10 cellular contexts compared by ENCODE assay signal in the genomic region with DNA sequence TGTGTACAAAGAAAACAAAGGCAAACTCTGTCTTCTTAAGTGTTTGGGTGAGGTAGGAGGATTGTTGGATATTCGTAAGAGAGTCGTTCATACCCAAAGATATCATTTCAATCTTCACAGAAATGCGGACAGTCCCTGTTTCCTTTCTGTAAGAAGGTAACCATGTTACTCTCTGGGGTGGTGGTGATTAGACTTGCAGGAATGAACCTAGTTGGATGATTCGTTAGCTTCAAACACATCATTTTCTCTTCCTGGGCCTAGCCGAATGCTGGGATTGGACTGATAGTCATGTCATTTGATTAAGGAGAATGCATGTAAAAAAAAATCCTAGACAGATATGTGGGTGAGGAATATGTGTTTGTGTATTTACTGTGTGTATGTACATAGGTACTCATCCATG. TPM values are rescaled to one million over a fixed set of nuclear protein-coding genes. Genes with fewer than 3 reads are reported as not detected.
A peak's percentile ranks its signal among the peaks of the same experiment; 100 is the strongest.
DNase-seq lines count a peak whose midpoint lies in the region; ATAC-seq and TF ChIP-seq lines count a peak whose summit lies in the region.
"Had no signal": no experiment of that assay in that cellular context is flagged by ENCODE, and none has a peak within 500 bp of the region (broad histone marks: within the 10 kb centered on the region; RNA-seq: fewer than 3 reads in every experiment).

No MANE protein-coding gene starts in this region.

- H3K4me1 Mint-ChIP-seq in endothelial cell (ENCODE audit: unreplicated experiment) (peaks cover 10% of the 10 kb centered on the region), CD14-positive monocyte (peaks cover 88% of the 10 kb centered on the region), osteocyte (ENCODE audit: unreplicated experiment) (no peaks in the 10 kb centered on the region)

- in situ Hi-C loops in GM23248 (cut with MboI): loop anchor here (10.0 kb wide), 1 partner anchor 209 kb away; no protein-coding TSS in a partner anchor

- peak; percentile 30 for ATAC-seq in SK-N-SH treated with all-trans-retinoic acid at 6 μM for 48 hours

- no peak overlapping the region for H3K9ac ChIP-seq in GM23248

- H3K27me3 ChIP-seq in GM23248 (replicated peaks; ENCODE audit: insufficient read depth) (no peaks in the 10 kb centered on the region), spleen (replicated peaks in 1 of 7) (peaks cover 0 to 8% (median 0%) of the 10 kb centered on the region in 7 donors)

- H3F3A ChIP-seq in GM23248 (ENCODE audit: insufficient read depth): peaks cover 32% of the 10 kb centered on the region

- no peaks in the 10 kb centered on the region for H4K20me1 ChIP-seq in GM23248 (ENCODE audit: insufficient read depth)

- H3K9me3 Mint-ChIP-seq in endothelial cell (ENCODE audit: unreplicated experiment) (no peaks in the 10 kb centered on the region), CD14-positive monocyte (peaks cover 0 to 2% (median 0%) of the 10 kb centered on the region in 7 donors), osteocyte (ENCODE audit: unreplicated experiment) (no peaks in the 10 kb centered on the region)

- peak; percentile 58 for DNase-seq in GM23248
- peak; percentile 20 for DNase-seq in fibroblast of peridontal ligament (ENCODE audit: extremely low read depth)
- DNase-seq in spleen: no peak
- DNase-seq in endothelial cell (ENCODE audit: low spot score): no peak
- DNase-seq in NCI-H1105 (lab: John Stamatoyannopoulos, UW): no peak
- DNase-seq in CD14-positive monocyte (ENCODE audit: low spot score): no peak
- DNase-seq in osteocyte (ENCODE audit: extremely low spot score, unreplicated experiment): no peak
- DNase-seq: NCI-H1092, T-cell had no signal

- peak overlapping the region; percentile 67 for H3K4me2 ChIP-seq in GM23248 (ENCODE audit: unreplicated experiment)

- H3K4me3 ChIP-seq in GM23248: no peak overlapping the region
- H3K4me3 ChIP-seq in spleen: no peak overlapping the region

- H3K4me3 Mint-ChIP-seq in endothelial cell (ENCODE audit: unreplicated experiment): no peak overlapping the region
- no peak overlapping the region for H3K4me3 Mint-ChIP-seq in CD14-positive monocyte
- no peak overlapping the region for H3K4me3 Mint-ChIP-seq in osteocyte (ENCODE audit: unreplicated experiment)

- H3K9me3 ChIP-seq in GM23248 (ENCODE audit: low read depth): no peaks in the 10 kb centered on the region
- no peaks in the 10 kb centered on the region for H3K9me3 ChIP-seq in spleen

- H3K36me3 ChIP-seq in GM23248 (ENCODE audit: low read depth) (no peaks in the 10 kb centered on the region), spleen (no peaks in the 10 kb centered on the region)

- H2AFZ ChIP-seq in GM23248: peak overlapping the region; percentile 44

- TF ChIP-seq CTCF in spleen (IDR thresholded peaks at IDR 0.05 in 8 of 11, conservative IDR thresholded peaks at IDR 0.05 in 3 of 11): no peak
- no peak for TF ChIP-seq CTCF in endothelial cell (IDR thresholded peaks at IDR 0.05; ENCODE audit: unreplicated experiment)
- no peak for TF ChIP-seq CTCF in CD14-positive monocyte (IDR thresholded peaks at IDR 0.05)
- no peak for TF ChIP-seq CTCF in osteocyte (IDR thresholded peaks at IDR 0.05)

- WGBS in GM23248 (ENCODE audit: low coverage in 1 of 2, low lambda C conversion rate in 2 of 2, missing lambda C conversion rate in 2 of 2), 2 experiments: 45 to 54% methylated on average over 5 of the region's 5 CpGs
- 78 to 94% (median 82%) methylated on average over 5 of the region's 5 CpGs for WGBS in spleen, 5 donors

- H3K4me1 ChIP-seq in GM23248 (ENCODE audit: insufficient read depth) (peaks cover 30% of the 10 kb centered on the region), spleen (peaks cover 23 to 94% (median 61%) of the 10 kb centered on the region in 6 donors)

- H3K36me3 Mint-ChIP-seq in endothelial cell (ENCODE audit: low read depth, unreplicated experiment) (no peaks in the 10 kb centered on the region), CD14-positive monocyte (peaks cover 15 to 33% of the 10 kb centered on the region in 2 donors), osteocyte (ENCODE audit: unreplicated experiment) (no peaks in the 10 kb centered on the region)

- H3K9me2 ChIP-seq in GM23248 (ENCODE audit: insufficient read depth): no peaks in the 10 kb centered on the region

- no peak for TF ChIP-seq POLR2A in spleen (IDR thresholded peaks at IDR 0.05)

- intact Hi-C loops in spleen (cut with DNase I; ENCODE audit: low total_unique reads) (no loop called here), CD14-positive monocyte (cut with micrococcal nuclease) (loop anchor here (5.0 to 10.0 kb wide), 2 partner anchors 46 to 49 kb away; no protein-coding TSS in a partner anchor)

- H3K27ac ChIP-seq in GM23248 (peak overlapping the region; percentile 92), spleen (peak overlapping the region in 5 of 8 donors; percentile 58 to 74 (median 69))

- H3K79me2 ChIP-seq in GM23248 (ENCODE audit: insufficient read depth): peaks cover 24% of the 10 kb centered on the region; the same call in 1 of the 2 replicates

- no peak overlapping the region for H3K27ac Mint-ChIP-seq in endothelial cell (ENCODE audit: unreplicated experiment)
- H3K27ac Mint-ChIP-seq in CD14-positive monocyte: peak overlapping the region in 2 of 7 donors; percentile 9 to 52
- no peak overlapping the region for H3K27ac Mint-ChIP-seq in osteocyte (ENCODE audit: unreplicated experiment)

- H3K27me3 Mint-ChIP-seq in endothelial cell (ENCODE audit: unreplicated experiment): no peaks in the 10 kb centered on the region
- no peaks in the 10 kb centered on the region for H3K27me3 Mint-ChIP-seq in CD14-positive monocyte (ENCODE audit: low read depth in 3 of 3)
- no peaks in the 10 kb centered on the region for H3K27me3 Mint-ChIP-seq in osteocyte (ENCODE audit: unreplicated experiment)
- H3K27me3 Mint-ChIP-seq: T-cell had no signal

TF ChIP-seq in SK-N-SH treated with all-trans-retinoic acid at 6 μM for 48 hours, 23 proteins besides CTCF, POLR2A, EP300 and RAD21 (continues in another document):
- TF ChIP-seq ISL1 (CRISPR knock-in tag; IDR thresholded peaks at IDR 0.05): no peak
- no peak for TF ChIP-seq ZFP30 (CRISPR knock-in tag; IDR thresholded peaks at IDR 0.05)
- no peak for TF ChIP-seq OSR1 (CRISPR knock-in tag; IDR thresholded peaks at IDR 0.05)
- TF ChIP-seq RARB (CRISPR knock-in tag; IDR thresholded peaks at IDR 0.05): no peak
- TF ChIP-seq, protein P1, sequence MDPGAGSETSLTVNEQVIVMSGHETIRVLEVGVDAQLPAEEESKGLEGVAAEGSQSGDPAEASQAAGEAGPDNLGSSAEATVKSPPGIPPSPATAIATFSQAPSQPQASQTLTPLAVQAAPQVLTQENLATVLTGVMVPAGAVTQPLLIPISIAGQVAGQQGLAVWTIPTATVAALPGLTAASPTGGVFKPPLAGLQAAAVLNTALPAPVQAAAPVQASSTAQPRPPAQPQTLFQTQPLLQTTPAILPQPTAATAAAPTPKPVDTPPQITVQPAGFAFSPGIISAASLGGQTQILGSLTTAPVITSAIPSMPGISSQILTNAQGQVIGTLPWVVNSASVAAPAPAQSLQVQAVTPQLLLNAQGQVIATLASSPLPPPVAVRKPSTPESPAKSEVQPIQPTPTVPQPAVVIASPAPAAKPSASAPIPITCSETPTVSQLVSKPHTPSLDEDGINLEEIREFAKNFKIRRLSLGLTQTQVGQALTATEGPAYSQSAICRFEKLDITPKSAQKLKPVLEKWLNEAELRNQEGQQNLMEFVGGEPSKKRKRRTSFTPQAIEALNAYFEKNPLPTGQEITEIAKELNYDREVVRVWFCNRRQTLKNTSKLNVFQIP (CRISPR knock-in tag; IDR thresholded peaks at IDR 0.05; ENCODE audit: borderline replicate concordance, low read depth): no peak
- no peak for TF ChIP-seq ZNF565 (CRISPR knock-in tag; conservative IDR thresholded peaks at IDR 0.05; ENCODE audit: low read depth)
- TF ChIP-seq PPARA (CRISPR knock-in tag; IDR thresholded peaks at IDR 0.05; ENCODE audit: borderline replicate concordance): no peak
- no peak for TF ChIP-seq ZC3H10 (CRISPR knock-in tag; IDR thresholded peaks at IDR 0.05)
- no peak for TF ChIP-seq TOX (CRISPR knock-in tag; IDR thresholded peaks at IDR 0.05; ENCODE audit: borderline replicate concordance)
- TF ChIP-seq ZNF8 (CRISPR knock-in tag; IDR thresholded peaks at IDR 0.05): no peak
- TF ChIP-seq SNAI2 (CRISPR knock-in tag; IDR thresholded peaks at IDR 0.05): no peak
- no peak for TF ChIP-seq ESRRG (CRISPR knock-in tag; IDR thresholded peaks at IDR 0.05)
- TF ChIP-seq, protein P2, sequence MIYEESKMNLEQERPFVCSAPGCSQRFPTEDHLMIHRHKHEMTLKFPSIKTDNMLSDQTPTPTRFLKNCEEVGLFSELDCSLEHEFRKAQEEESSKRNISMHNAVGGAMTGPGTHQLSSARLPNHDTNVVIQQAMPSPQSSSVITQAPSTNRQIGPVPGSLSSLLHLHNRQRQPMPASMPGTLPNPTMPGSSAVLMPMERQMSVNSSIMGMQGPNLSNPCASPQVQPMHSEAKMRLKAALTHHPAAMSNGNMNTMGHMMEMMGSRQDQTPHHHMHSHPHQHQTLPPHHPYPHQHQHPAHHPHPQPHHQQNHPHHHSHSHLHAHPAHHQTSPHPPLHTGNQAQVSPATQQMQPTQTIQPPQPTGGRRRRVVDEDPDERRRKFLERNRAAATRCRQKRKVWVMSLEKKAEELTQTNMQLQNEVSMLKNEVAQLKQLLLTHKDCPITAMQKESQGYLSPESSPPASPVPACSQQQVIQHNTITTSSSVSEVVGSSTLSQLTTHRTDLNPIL (CRISPR knock-in tag; IDR thresholded peaks at IDR 0.05; ENCODE audit: low read depth): no peak

RNA-seq across cellular contexts. Expression of a gene that starts 12.4 kb away (rescaled TPM):
- 0.38 and 1.9 TPM in 2 replicates for total RNA-seq in GM23248 (2014; rRNA removed; shearing (Covaris generic))
- polyA plus RNA-seq in GM23248 (2016; fragmentation: Nextera tagmentation; extraction: Ambion mirVana): 5.7 and 6.9 TPM in 2 replicates
- total RNA-seq in spleen: 10 to 100 TPM; 35.9 to 79.5 (median 56.5) TPM
- polyA plus RNA-seq in spleen: 10 to 100 TPM in 1 of 3 donors, 1 to 10 TPM in 2; 7.5 to 11.1 (median 8.0) TPM
- total RNA-seq in endothelial cell (ENCODE audit: unreplicated experiment): 30.9 TPM
- 10 to 100 TPM; 53.7 to 62.8 TPM for polyA plus RNA-seq in CD14-positive monocyte
- 0.86 and 1.3 TPM in 2 replicates for total RNA-seq in osteocyte

Comparison
In these comparisons a context has a peak if more than half of its experiments do, and no peak if none do; other contexts are left out.
1. DNase-seq: peak in GM23248 (single experiment) and fibroblast of peridontal ligament (single experiment); none in spleen (single experiment), endothelial cell (single experiment), NCI-H1105 (single experiment), CD14-positive monocyte (single experiment) and osteocyte (single experiment).
2. RNA of a gene that starts 12.4 kb away (total RNA-seq): 35.9 to 79.5 TPM in spleen and 30.9 TPM in endothelial cell (single experiment); 0.38 to 1.9 TPM in GM23248 and 0.86 to 1.3 TPM in osteocyte; every median in the first group is over 10 times any median in the second.